ENCODE assay signal across 15 cellular contexts in genomic region chr2:28352104-28352503, GRCh38. TPM values are rescaled to one million over a fixed set of nuclear protein-coding genes. Genes with fewer than 3 reads are reported as not detected.
A peak's percentile ranks its signal among the peaks of the same experiment; 100 is the strongest.
DNase-seq lines count a peak whose midpoint lies in the region; ATAC-seq and TF ChIP-seq lines count a peak whose summit lies in the region.
"Had no signal": no experiment of that assay in that cellular context is flagged by ENCODE, and none has a peak within 500 bp of the region (broad histone marks: within the 10 kb centered on the region; RNA-seq: fewer than 3 reads in every experiment).

No MANE protein-coding gene starts in this region.

- DNase-seq in BE2C (peak; percentile 59), RPMI7951 (ENCODE audit: low read depth) (peak; percentile 25), fibroblast of villous mesenchyme (ENCODE audit: low read depth) (peak; percentile 91), trophoblast cell (no peak), left lobe of liver (ENCODE audit: low spot score) (no peak), CD1c-positive myeloid dendritic cell (ENCODE audit: extremely low spot score) (no peak)
- DNase-seq: activated effector memory CD4-positive, alpha-beta T cell treated with anti-CD3 and anti-CD28 coated beads, Interleukin-2, amount 50 U/mL, for 16 hours; foreskin melanocyte; NCI-H1417 treated with DMSO at 0.1 percent for 48 hours; NCI-H2171 treated with DMSO at 0.1 percent for 48 hours; NCI-H82; stimulated activated CD4-positive, alpha-beta T cell treated with anti-CD3 and anti-CD28 coated beads, Interleukin-2, amount 100 ng/mL, for 24 hours had no signal

- no peak overlapping the region for H3K4ac ChIP-seq in trophoblast cell (ENCODE audit: low read depth, low read length)

- peak overlapping the region; percentile 2 for H3K4me2 ChIP-seq in trophoblast cell (ENCODE audit: low read length)

- WGBS in trophoblast cell (ENCODE audit: extremely low coverage, insufficient coverage, insufficient read length), result no CpG with 5 or more reads among the region's 5 CpGs

- no peaks in the 10 kb centered on the region for H3K27me3 ChIP-seq in BE2C
- no peaks in the 10 kb centered on the region for H3K27me3 ChIP-seq in trophoblast cell (ENCODE audit: insufficient read depth, low read length)

- H3K4me1 ChIP-seq in BE2C, result peaks cover 22% of the 10 kb centered on the region
- peaks cover 23 to 28% of the 10 kb centered on the region in 2 experiments for H3K4me1 ChIP-seq in trophoblast cell (ENCODE audit: control insufficient read depth in 1 of 2, insufficient read depth in 2 of 2, low read length in 2 of 2)

- no peak overlapping the region for H2AK5ac ChIP-seq in trophoblast cell (ENCODE audit: low read length)

- H2AFZ ChIP-seq in trophoblast cell (ENCODE audit: insufficient read depth, low read length, poor library complexity), result no peak overlapping the region

- ATAC-seq in left lobe of liver (no peak), esophagus mucosa (no peak), HG03354 (IDR thresholded peaks at IDR 0.05; ENCODE audit: poor library complexity, severe bottlenecking, unreplicated experiment) (no peak)
- ATAC-seq: natural killer cell treated with Interleukin-12 subunit alpha and Interleukin-12 subunit beta and Interleukin-15 and Interleukin-18, amount 100 ng/mL, for 72 hours had no signal

- H3K4me3 ChIP-seq in BE2C (ENCODE audit: low read depth, low read length), result no peak overlapping the region
- no peak overlapping the region for H3K4me3 ChIP-seq in fibroblast of villous mesenchyme (ENCODE audit: low read depth, low read length)
- no peak overlapping the region for H3K4me3 ChIP-seq in trophoblast cell (ENCODE audit: low read depth, low read length)

- H3K23ac ChIP-seq in trophoblast cell (ENCODE audit: low read length), result no peak overlapping the region

- H3K36me3 ChIP-seq in BE2C (no peaks in the 10 kb centered on the region), trophoblast cell (ENCODE audit: control insufficient read depth in 1 of 2, insufficient read depth in 2 of 2, low read length in 2 of 2) (no peaks in the 10 kb centered on the region)

- no peak overlapping the region for H3K9ac ChIP-seq in trophoblast cell (ENCODE audit: low read length)

- H3K18ac ChIP-seq in trophoblast cell (ENCODE audit: low read length), result peak overlapping the region; percentile 52

- peaks cover 14% of the 10 kb centered on the region for H3K79me1 ChIP-seq in trophoblast cell (ENCODE audit: low read length)

- peak overlapping the region; percentile 28 for H2BK5ac ChIP-seq in trophoblast cell (ENCODE audit: low read depth, low read length, poor library complexity)

- H3K9me3 ChIP-seq in BE2C, result no peaks in the 10 kb centered on the region
- H3K9me3 ChIP-seq in trophoblast cell (ENCODE audit: insufficient read depth, low read depth, low read length), result no peaks in the 10 kb centered on the region

- H3K27ac ChIP-seq in trophoblast cell (ENCODE audit: low read depth, low read length), result peak overlapping the region; percentile 72

- peak overlapping the region; percentile 88 for H4K91ac ChIP-seq in trophoblast cell (ENCODE audit: low read depth, low read length)

- H4K12ac ChIP-seq in trophoblast cell (ENCODE audit: low read depth, low read length), result no peak overlapping the region

- H2BK120ac ChIP-seq in trophoblast cell (ENCODE audit: insufficient read depth, low read length, poor library complexity), result peak overlapping the region; percentile 59

- H2BK12ac ChIP-seq in trophoblast cell (ENCODE audit: low read length), result peak overlapping the region; percentile 82

- peak overlapping the region; percentile 63 for H4K8ac ChIP-seq in trophoblast cell (ENCODE audit: low read depth, low read length)

- TF ChIP-seq CTCF in BE2C (IDR thresholded peaks at IDR 0.05; ENCODE audit: low read depth, low read length) (no peak), fibroblast of villous mesenchyme (IDR thresholded peaks at IDR 0.05; ENCODE audit: insufficient read depth, low read depth, low read length) (no peak)

- H3K79me2 ChIP-seq in trophoblast cell (ENCODE audit: control insufficient read depth, insufficient read depth, low read length, poor library complexity), result peaks cover 2% of the 10 kb centered on the region

- peak overlapping the region; percentile 54 for H3K14ac ChIP-seq in trophoblast cell (ENCODE audit: low read length)

RNA-seq across cellular contexts. Expression of gene FOSL2, which starts 40.6 kb away (rescaled TPM):
- 16.2 TPM for polyA plus RNA-seq in BE2C (2012; ENCODE audit: insufficient read depth, insufficient read length, low read depth)
- 44.5 and 44.8 TPM in 2 replicates for total RNA-seq in RPMI7951 (2014; rRNA removed; shearing (Covaris generic))
- total RNA-seq in fibroblast of villous mesenchyme (42.5 and 81.6 TPM in 2 replicates), left lobe of liver (9.3 TPM), esophagus mucosa (166 TPM)
- 25.9 and 27.5 TPM in 2 replicates for polyA plus RNA-seq in trophoblast cell (2013)

Comparison
In these comparisons a context has a peak if more than half of its experiments do, and no peak if none do; other contexts are left out.
1. DNase-seq: peak in BE2C (single experiment), RPMI7951 (single experiment) and fibroblast of villous mesenchyme (single experiment); none in trophoblast cell (0 of 2), left lobe of liver (single experiment) and CD1c-positive myeloid dendritic cell (single experiment).